Comparison of ENCODE assay signal across 11 cellular contexts in genomic region chr5:84603557-84604185, GRCh38.
DNase-seq lines count a peak whose midpoint lies in the region; ATAC-seq and TF ChIP-seq lines count a peak whose summit lies in the region.
"Had no signal": no experiment of that assay in that cellular context is flagged by ENCODE, and none has a peak within 500 bp of the region (broad histone marks: within the 10 kb centered on the region; RNA-seq: fewer than 3 reads in every experiment).

No MANE protein-coding gene starts in this region.

- no peak overlapping the region for H3T11ph ChIP-seq in H9 (ENCODE audit: low read length)

- H3K9me3 Mint-ChIP-seq in H9 (no peaks in the 10 kb centered on the region), endothelial cell (ENCODE audit: unreplicated experiment) (no peaks in the 10 kb centered on the region)

- H2BK15ac ChIP-seq in H9 (ENCODE audit: low read depth, low read length): no peak overlapping the region

- H3K36me3 Mint-ChIP-seq in H9 (ENCODE audit: insufficient read depth in 1 of 3, low read depth in 3 of 3) (peaks cover 0 to 2% (median 0%) of the 10 kb centered on the region in 3 experiments; a peak in 2 of 7 replicates), endothelial cell (ENCODE audit: low read depth, unreplicated experiment) (no peaks in the 10 kb centered on the region)

- no peak overlapping the region for H3K4me2 ChIP-seq in H9 (ENCODE audit: insufficient read depth, insufficient read length, low read length)

- no peak overlapping the region for H2BK20ac ChIP-seq in H9 (ENCODE audit: low read depth, low read length, poor library complexity, severe bottlenecking)

- in situ Hi-C loops in astrocyte of the cerebellum (cut with HindIII; ENCODE audit: low sequenced_read_pairs): no loop called here

- H3K23me2 ChIP-seq in H9 (ENCODE audit: insufficient read length, low read depth, low read length, poor library complexity, severe bottlenecking): no peaks in the 10 kb centered on the region

- no peaks in the 10 kb centered on the region for H3K27me3 ChIP-seq in H9 (ENCODE audit: insufficient read depth, low read length)

- no peak overlapping the region for H3K4ac ChIP-seq in H9 (ENCODE audit: low read depth, low read length)

- no peak overlapping the region for H2AFZ ChIP-seq in H9 (ENCODE audit: low read length)

- no peak overlapping the region for H2BK12ac ChIP-seq in H9 (ENCODE audit: insufficient read length, low read depth, low read length)

- H3K9me3 ChIP-seq in H9 (ENCODE audit: control insufficient read depth, low read depth, low read length): no peaks in the 10 kb centered on the region

- H4K20me1 ChIP-seq in H9 (ENCODE audit: control insufficient read depth, insufficient read depth, insufficient read length): no peaks in the 10 kb centered on the region

- no peak overlapping the region for H3K18ac ChIP-seq in H9 (ENCODE audit: insufficient read length, low read depth, low read length)

- no peaks in the 10 kb centered on the region for H3K79me2 ChIP-seq in H9 (ENCODE audit: insufficient read depth, low read length)

- H4K8ac ChIP-seq in H9 (replicated peaks; ENCODE audit: insufficient read length, low read depth, low read length): no peak overlapping the region

- no CpG with 5 or more reads among the region's 3 CpGs for WGBS in H9 (ENCODE audit: extremely low coverage, insufficient read length, low lambda C conversion rate)

- no peak overlapping the region for H2BK5ac ChIP-seq in H9 (ENCODE audit: insufficient read length, low read length)

- no peak overlapping the region for H3K14ac ChIP-seq in H9 (ENCODE audit: insufficient read depth, low read length)

- no peaks in the 10 kb centered on the region for H3K79me1 ChIP-seq in H9 (ENCODE audit: insufficient read depth, low read depth, low read length, poor library complexity, severe bottlenecking)

- TF ChIP-seq CTCF in H9 (conservative IDR thresholded peaks at IDR 0.05): no peak
- TF ChIP-seq CTCF in astrocyte of the cerebellum (IDR thresholded peaks at IDR 0.05; ENCODE audit: low read depth, low read length, missing control alignments): no peak
- no peak for TF ChIP-seq CTCF in endothelial cell (IDR thresholded peaks at IDR 0.05; ENCODE audit: unreplicated experiment)

- H3K27ac Mint-ChIP-seq in H9 (peak overlapping the region; percentile 63 to 84 (median 78); a peak in 6 of 7 replicates), endothelial cell (ENCODE audit: unreplicated experiment) (no peak overlapping the region)

- no peak overlapping the region for H4K91ac ChIP-seq in H9 (ENCODE audit: insufficient read length, low read depth, low read length)

- H3K27ac ChIP-seq in H9 (ENCODE audit: insufficient read length, low read depth, low read length): no peak overlapping the region

- no peak for ATAC-seq in GM19467 (IDR thresholded peaks at IDR 0.05; ENCODE audit: unreplicated experiment)

- H3K4me1 Mint-ChIP-seq in H9 (peaks cover 42 to 50% of the 10 kb centered on the region in 2 experiments), endothelial cell (ENCODE audit: unreplicated experiment) (no peaks in the 10 kb centered on the region)
- H3K4me1 Mint-ChIP-seq: central memory CD8-positive, alpha-beta T cell had no signal

- no peak overlapping the region for H3K56ac ChIP-seq in H9 (ENCODE audit: insufficient read length, low read depth, low read length)

- no peak overlapping the region for H3K4me3 ChIP-seq in astrocyte of the cerebellum (ENCODE audit: low read depth, low read length)

- no peak overlapping the region for H4K5ac ChIP-seq in H9 (ENCODE audit: insufficient read length, low read depth, low read length)

- H3K27me3 Mint-ChIP-seq in H9 (ENCODE audit: low read depth) (no peaks in the 10 kb centered on the region), endothelial cell (ENCODE audit: unreplicated experiment) (no peaks in the 10 kb centered on the region)
- H3K27me3 Mint-ChIP-seq: central memory CD8-positive, alpha-beta T cell had no signal

- H3K4me1 ChIP-seq in H9 (ENCODE audit: insufficient read depth, low read length): peaks cover 11% of the 10 kb centered on the region; the same call in 1 of the 2 replicates

- DNase-seq in A172 (ENCODE audit: low spot score): peak; percentile 40
- no peak for DNase-seq in H9
- peak; percentile 98 for DNase-seq in astrocyte of the cerebellum (ENCODE audit: low read depth)
- DNase-seq in glomerular visceral epithelial cell (ENCODE audit: extremely low spot score): peak; percentile 33
- DNase-seq in NCI-H1694 treated with DMSO at 0.1 percent for 48 hours (lab: John Stamatoyannopoulos, UW): no peak
- no peak for DNase-seq in RKO (ENCODE audit: low spot score)
- DNase-seq in endothelial cell (ENCODE audit: low spot score): no peak
- DNase-seq: activated CD4-positive, alpha-beta T cell treated with anti-CD3 and anti-CD28 coated beads for 4 hours; NCI-H187 had no signal

- H2BK120ac ChIP-seq in H9 (ENCODE audit: low read depth, low read length, poor library complexity, severe bottlenecking): no peak overlapping the region

- no peak overlapping the region for H2AK5ac ChIP-seq in H9 (ENCODE audit: insufficient read length, low read length)

- H3K4me3 Mint-ChIP-seq in H9 (no peak overlapping the region), endothelial cell (ENCODE audit: unreplicated experiment) (no peak overlapping the region)
- H3K4me3 Mint-ChIP-seq: central memory CD8-positive, alpha-beta T cell had no signal

- no peak overlapping the region for H3K9ac ChIP-seq in H9 (ENCODE audit: extremely low read depth, insufficient read length, low read length)

- no peak overlapping the region for H3K23ac ChIP-seq in H9 (ENCODE audit: insufficient read length, low read depth, low read length)

Comparison
In these comparisons a context has a peak if more than half of its experiments do, and no peak if none do; other contexts are left out.
1. DNase-seq: peak in A172 (single experiment), astrocyte of the cerebellum (single experiment) and glomerular visceral epithelial cell (single experiment); none in H9 (single experiment), NCI-H1694 treated with DMSO at 0.1 percent for 48 hours (single experiment), RKO (single experiment) and endothelial cell (single experiment).